In genomic region chr20:11832397-11832796, GRCh38 we compare ENCODE assay signal across 1 cellular context.
TF ChIP-seq lines count a peak whose summit lies in the region.

No MANE protein-coding gene starts in this region.

TF ChIP-seq in A549, 52 proteins besides CTCF, POLR2A, EP300 and RAD21 (continued from another document):
- TF ChIP-seq HOXA7 (CRISPR knock-in tag; IDR thresholded peaks at IDR 0.05) = no peak
- TF ChIP-seq EHF (CRISPR knock-in tag; IDR thresholded peaks at IDR 0.05) = no peak
- no peak for TF ChIP-seq ZFP36 (IDR thresholded peaks at IDR 0.05; ENCODE audit: borderline replicate concordance, partially characterized antibody)
- peak; percentile 64 for TF ChIP-seq MAFK (IDR thresholded peaks at IDR 0.05; ENCODE audit: partially characterized antibody)
